In the genomic region with DNA sequence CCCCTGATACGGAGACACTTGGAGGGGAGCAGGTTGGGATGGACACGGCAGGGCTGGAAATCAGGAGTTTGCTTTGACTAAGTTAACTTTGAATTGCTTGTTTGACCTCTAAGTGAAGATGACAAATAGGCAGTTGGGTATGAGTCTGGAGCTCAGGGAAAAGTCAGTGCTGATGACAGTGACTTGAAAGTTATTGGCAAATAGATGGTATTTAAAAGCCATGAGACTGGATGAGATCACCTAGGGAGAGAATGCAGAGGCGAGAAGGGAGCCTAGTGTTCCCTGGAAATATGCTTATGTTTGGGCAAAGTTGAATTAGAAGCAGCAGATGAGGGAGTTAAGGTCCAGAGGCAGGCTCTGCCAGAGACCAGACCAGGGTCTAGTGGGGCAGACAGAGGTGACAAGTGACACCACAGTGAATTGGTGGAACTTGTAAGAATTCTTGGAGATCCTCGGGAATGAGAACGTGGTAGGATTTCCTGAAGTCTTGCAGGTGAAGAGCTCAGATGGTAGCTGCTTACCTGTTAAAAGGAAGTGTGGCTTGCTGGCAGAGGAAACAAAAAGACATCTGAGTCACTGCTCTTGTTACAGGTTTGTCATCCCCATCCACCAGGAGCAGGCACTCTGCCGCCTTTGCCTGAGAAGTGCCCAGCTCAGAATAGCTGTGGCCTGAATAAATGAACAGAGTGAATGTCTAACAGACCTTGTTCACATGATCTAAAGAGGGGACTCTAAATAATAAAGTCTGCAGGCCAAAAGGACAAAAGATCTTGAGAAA, we compare ENCODE assay signal across 8 cellular contexts. TPM values are rescaled to one million over a fixed set of nuclear protein-coding genes. Genes with fewer than 3 reads are reported as not detected.
DNase-seq lines count a peak whose midpoint lies in the region; ATAC-seq, FAIRE-seq and TF ChIP-seq lines count a peak whose summit lies in the region.
"Had no signal": no experiment of that assay in that cellular context is flagged by ENCODE, and none has a peak within 500 bp of the region (broad histone marks: within the 10 kb centered on the region; RNA-seq: fewer than 3 reads in every experiment).

No MANE protein-coding gene starts in this region.

- H3K36me3 ChIP-seq in GM23248 (ENCODE audit: low read depth) (no peaks in the 10 kb centered on the region), GM12878 (ENCODE audit: control insufficient read depth in 2 of 2, insufficient read depth in 2 of 2, low read length in 1 of 2) (no peaks in the 10 kb centered on the region), transverse colon (no peaks in the 10 kb centered on the region)

- SMC1A ChIA-PET in GM12878 (lab: Charles Lee; ENCODE audit: uncharacterized antibody, unreplicated experiment): interaction anchor here (0.6 to 7.6 kb wide), 8 partner anchors 8 to 333 kb away, joined by 3 to 112 read pairs (median 3); partner anchors contain the start of gene ZSCAN20

- intact Hi-C loops in GM12878 (cut with micrococcal nuclease; ENCODE audit: unreplicated experiment) (loop anchor here (2.0 to 5.0 kb wide), 2 partner anchors 113 to 348 kb away; no protein-coding TSS in a partner anchor), transverse colon (cut with DNase I; ENCODE audit: low total_unique reads) (loop anchor here (10.0 kb wide), 1 partner anchor 165 kb away; no protein-coding TSS in a partner anchor)

- H3F3A ChIP-seq in GM23248 (ENCODE audit: insufficient read depth): peaks cover 11% of the 10 kb centered on the region

- H2AFZ ChIP-seq in GM23248: no peak overlapping the region
- no peak overlapping the region for H2AFZ ChIP-seq in GM12878 (ENCODE audit: control insufficient read depth, low read depth, low read length)

- H3K9me3 ChIP-seq in GM23248 (ENCODE audit: low read depth): no peaks in the 10 kb centered on the region
- H3K9me3 ChIP-seq in GM12878 (replicated peaks; ENCODE audit: control insufficient read depth, insufficient read depth, low read length): no peaks in the 10 kb centered on the region
- H3K9me3 ChIP-seq in transverse colon: no peaks in the 10 kb centered on the region

- H3K4me2 ChIP-seq in GM23248 (ENCODE audit: unreplicated experiment) (peak overlapping the region; percentile 2), GM12878 (ENCODE audit: control insufficient read depth, insufficient read depth) (peak overlapping the region; percentile 65)

- WGBS in GM23248 (ENCODE audit: low coverage in 1 of 2, low lambda C conversion rate in 2 of 2, missing lambda C conversion rate in 2 of 2), 2 experiments: 51 to 52% methylated on average over 6 of the region's 6 CpGs
- 80% methylated on average over 6 of the region's 6 CpGs for WGBS in GM12878 (ENCODE audit: insufficient coverage, insufficient replicate concordance, low lambda C conversion rate, missing lambda C conversion rate)
- WGBS in transverse colon (ENCODE audit: low coverage in 1 of 2), 2 donors: 76 to 84% methylated on average over 5 to 6 of the region's 6 CpGs

- no peak overlapping the region for H3K4me3 ChIP-seq in GM23248
- 0 out of 2 replicates have a peak overlapping the region, but pooled peaks have one; percentile 44 for H3K4me3 ChIP-seq in GM12878
- H3K4me3 ChIP-seq in transverse colon: no peak overlapping the region

- H3K27ac ChIP-seq in GM23248: peak overlapping the region; percentile 73
- peak overlapping the region; percentile 73 for H3K27ac ChIP-seq in GM12878 (ENCODE audit: control insufficient read depth, insufficient read depth)
- H3K27ac ChIP-seq in transverse colon: peak overlapping the region; percentile 54 to 79 (median 60)

- no peak for TF ChIP-seq EP300 in GM12878 (IDR thresholded peaks at IDR 0.05; ENCODE audit: borderline replicate concordance in 1 of 2, control insufficient read depth in 1 of 2, low read depth in 2 of 2, low read length in 2 of 2)
- no peak for TF ChIP-seq EP300 in transverse colon (IDR thresholded peaks at IDR 0.05; ENCODE audit: low read depth)

- no peaks in the 10 kb centered on the region for H3K27me3 ChIP-seq in GM23248 (replicated peaks; ENCODE audit: insufficient read depth)
- H3K27me3 ChIP-seq in GM12878 (replicated peaks in 1 of 2; ENCODE audit: control insufficient read depth in 2 of 2, insufficient read depth in 2 of 2, low read length in 1 of 2): no peaks in the 10 kb centered on the region
- H3K27me3 ChIP-seq in transverse colon: no peaks in the 10 kb centered on the region

- POLR2A ChIA-PET in GM12878 (lab: Charles Lee): interaction anchor here (0.6 to 2.4 kb wide), 5 partner anchors 12 to 333 kb away, joined by 3 to 10 read pairs (median 3); partner anchors contain the start of gene ZSCAN20

- no peak for ATAC-seq in GM12878
- no peak for ATAC-seq in GM19467 (IDR thresholded peaks at IDR 0.05; ENCODE audit: unreplicated experiment)

- no peak for TF ChIP-seq RAD21 in GM12878 (IDR thresholded peaks at IDR 0.05; ENCODE audit: insufficient read depth, low read depth, low read length)

- BruUV-seq in GM12878 (replicated peaks; lab: Mats Ljungman, UMichigan): no TSS peak

- CTCF ChIA-PET in GM12878 (lab: Yijun Ruan, JAX): interaction anchor here (1.0 to 8.5 kb wide), 7 partner anchors 10 to 353 kb away, joined by 3 to 111 read pairs (median 3); partner anchors contain the start of gene ZSCAN20

- H3K9me2 ChIP-seq in GM23248 (ENCODE audit: insufficient read depth): no peaks in the 10 kb centered on the region

- no peak for TF ChIP-seq POLR2A in GM12878 (IDR thresholded peaks at IDR 0.05; ENCODE audit: low read depth, low read length)
- TF ChIP-seq POLR2A in transverse colon (IDR thresholded peaks at IDR 0.05): no peak

- RAD21 ChIA-PET in GM12878 (lab: Charles Lee; ENCODE audit: unreplicated experiment): interaction anchor here (0.9 to 3.1 kb wide), 8 partner anchors 8 to 333 kb away, joined by 3 to 27 read pairs (median 4); partner anchors contain the start of gene ZSCAN20

- no peak for FAIRE-seq in GM12878 (lab: Jason Lieb, UNC)

- DNase-seq in GM23248 (peak; percentile 92), GM12878 (ENCODE audit: low read depth, low spot score) (no peak), iris pigment epithelial cell (ENCODE audit: low read depth) (peak; percentile 43), transverse colon (no peak), T-helper 9 cell (no peak), NCI-H774 (lab: John Stamatoyannopoulos, UW) (no peak)
- DNase-seq: NCI-H345 had no signal

- in situ Hi-C loops in GM23248 (cut with MboI): loop anchor here (25.0 kb wide), 1 partner anchor 173 kb away; no protein-coding TSS in a partner anchor
- in situ Hi-C loops in GM12878 (cut with MboI): no loop called here
- in situ Hi-C loops in transverse colon (cut with MboI; ENCODE audit: low pct_ligation_motif_present in 1 of 4, low pct_unique_long_range_greater_than_20kb in 1 of 4, low sequenced_read_pairs in 3 of 4): loop anchor here in 3 of 4 donors (10.0 to 25.0 kb wide), 3 partner anchors 98 to 173 kb away; no protein-coding TSS in a partner anchor

- H4K20me1 ChIP-seq in GM23248 (ENCODE audit: insufficient read depth) (no peaks in the 10 kb centered on the region), GM12878 (ENCODE audit: control insufficient read depth, insufficient read depth) (no peaks in the 10 kb centered on the region)

- no peak for TF ChIP-seq CTCF in GM12878 (IDR thresholded peaks at IDR 0.05 in 2 of 3, conservative IDR thresholded peaks at IDR 0.05 in 1 of 3; ENCODE audit: control insufficient read depth in 2 of 3, extremely low read depth in 1 of 3, insufficient read depth in 1 of 3, low read depth in 3 of 3, low read length in 3 of 3)
- no peak for TF ChIP-seq CTCF in transverse colon (IDR thresholded peaks at IDR 0.05)

- H3K79me2 ChIP-seq in GM23248 (ENCODE audit: insufficient read depth): no peaks in the 10 kb centered on the region
- H3K79me2 ChIP-seq in GM12878 (ENCODE audit: control insufficient read depth, insufficient read depth, low read length): no peaks in the 10 kb centered on the region; the same call in 1 of the 2 replicates

- H3K9ac ChIP-seq in GM23248: peak overlapping the region; percentile 38; the same call in 1 of the 2 replicates
- peak overlapping the region; percentile 62; the same call in 1 of the 2 replicates for H3K9ac ChIP-seq in GM12878 (ENCODE audit: control insufficient read depth, insufficient read depth, low read length)

- H3K4me1 ChIP-seq in GM23248 (ENCODE audit: insufficient read depth) (peaks cover 28% of the 10 kb centered on the region), GM12878 (ENCODE audit: control insufficient read depth, insufficient read depth, low read length) (peaks cover 60% of the 10 kb centered on the region), transverse colon (peaks cover 0 to 37% (median 7%) of the 10 kb centered on the region in 4 donors)

RNA-seq across cellular contexts. Expression of gene ZSCAN20, which starts 12.5 kb away (rescaled TPM):
- 4.6 and 9.5 TPM in 2 replicates for total RNA-seq in GM23248 (2014; rRNA removed; shearing (Covaris generic))
- 1.3 and 1.7 TPM in 2 replicates for polyA plus RNA-seq in GM23248 (2016; fragmentation: Nextera tagmentation; extraction: Ambion mirVana)
- total RNA-seq in GM12878 (2013; cell fraction: nucleolus; rRNA removed): 11.4 and 12.8 TPM in 2 replicates
- total RNA-seq in GM12878 (2014; rRNA removed): 4.1 and 4.7 TPM in 2 replicates
- total RNA-seq in GM12878 (2014; rRNA removed; fragmentation: Illumina TruSeq; extraction: Trizol): 4.2 and 5.1 TPM in 2 replicates
- total RNA-seq in GM12878 (2021): 4.4 and 4.7 TPM in 2 replicates
- polyA plus RNA-seq in GM12878 (2011; ENCODE audit: low read depth): 1.0 TPM
- 2.4 and 2.6 TPM in 2 replicates for polyA plus RNA-seq in GM12878 (2011; rRNA removed)
- polyA plus RNA-seq in GM12878 (2011; cell fraction: cytosol; rRNA removed): 1.6 and 2.0 TPM in 2 replicates
- 3.2 and 3.4 TPM in 2 replicates for polyA plus RNA-seq in GM12878 (2011; cell fraction: nucleus; rRNA removed)
- 1.0 and 1.5 TPM in 2 replicates for polyA plus RNA-seq in GM12878 (2012)
- 2.9 and 3.6 TPM in 2 replicates for polyA plus RNA-seq in GM12878 (2014; fragmentation: Illumina TruSeq; extraction: Trizol)
- under 1 TPM; 0.35 to 0.37 TPM for polyA plus RNA-seq in GM12878 (2014; fragmentation: Nextera tagmentation; extraction: Ambion mirVana)
- polyA plus RNA-seq in GM12878 (2014; rRNA removed): 2.0 and 2.3 TPM in 2 replicates
- 1 to 10 TPM; 2.2 to 2.3 TPM for polyA plus RNA-seq in GM12878 (2016; fragmentation: Nextera tagmentation; extraction: Ambion mirVana)
- polyA minus RNA-seq in GM12878 (2011; rRNA and poly(A)+ RNA removed): 3.9 and 5.4 TPM in 2 replicates
- 1.5 and 3.1 TPM in 2 replicates for polyA minus RNA-seq in GM12878 (2011; cell fraction: cytosol; rRNA and poly(A)+ RNA removed)
- 1.8 and 3.3 TPM in 2 replicates for polyA minus RNA-seq in GM12878 (2011; cell fraction: nucleus; rRNA and poly(A)+ RNA removed)
- total RNA-seq in transverse colon: 1 to 10 TPM; 3.7 to 5.7 (median 4.7) TPM

RNA-seq across cellular contexts. Expression of gene PHC2, which starts 29.1 kb away (rescaled TPM):
- total RNA-seq in GM23248 (2014; rRNA removed; shearing (Covaris generic)): 74.7 and 82.2 TPM in 2 replicates
- polyA plus RNA-seq in GM23248 (2016; fragmentation: Nextera tagmentation; extraction: Ambion mirVana) (15.1 and 15.4 TPM in 2 replicates), GM12878 (2011; rRNA removed) (8.9 and 13.5 TPM in 2 replicates), GM12878 (2014; fragmentation: Illumina TruSeq; extraction: Trizol) (17.2 and 31.7 TPM in 2 replicates), GM12878 (2014; fragmentation: Nextera tagmentation; extraction: Ambion mirVana) (1 to 10 TPM; 2.4 to 6.5 TPM), GM12878 (2014; rRNA removed) (28.2 and 29.0 TPM in 2 replicates), GM12878 (2016; fragmentation: Nextera tagmentation; extraction: Ambion mirVana) (1 to 10 TPM; 2.0 to 6.6 TPM)
- total RNA-seq in GM12878 (2013; cell fraction: nucleolus; rRNA removed): 8.7 and 10.8 TPM in 2 replicates
- total RNA-seq in GM12878 (2014; rRNA removed) (27.7 and 29.3 TPM in 2 replicates), GM12878 (2014; rRNA removed; fragmentation: Illumina TruSeq; extraction: Trizol) (16.4 and 19.3 TPM in 2 replicates), GM12878 (2021) (35.9 and 36.0 TPM in 2 replicates), transverse colon (10 to 100 TPM; 52.7 to 68.9 (median 59.8) TPM)
- polyA plus RNA-seq in GM12878 (2011; ENCODE audit: low read depth): 7.5 TPM
- polyA plus RNA-seq in GM12878 (2011; cell fraction: cytosol; rRNA removed): 20.2 and 22.7 TPM in 2 replicates
- 17.1 and 20.8 TPM in 2 replicates for polyA plus RNA-seq in GM12878 (2011; cell fraction: nucleus; rRNA removed)
- 13.6 and 14.9 TPM in 2 replicates for polyA plus RNA-seq in GM12878 (2012)
- polyA minus RNA-seq in GM12878 (2011; rRNA and poly(A)+ RNA removed): 7.5 and 18.4 TPM in 2 replicates
- 4.7 and 5.1 TPM in 2 replicates for polyA minus RNA-seq in GM12878 (2011; cell fraction: cytosol; rRNA and poly(A)+ RNA removed)
- polyA minus RNA-seq in GM12878 (2011; cell fraction: nucleus; rRNA and poly(A)+ RNA removed): 3.0 and 5.7 TPM in 2 replicates

Comparison
In these comparisons a context has a peak if more than half of its experiments do, and no peak if none do; other contexts are left out.
1. DNase-seq: peak in GM23248 (single experiment) and iris pigment epithelial cell (single experiment); none in GM12878 (single experiment), transverse colon (single experiment), T-helper 9 cell (single experiment) and NCI-H774 (single experiment).
2. Peak in every context shown above with its lines, with median percentiles within 50 percentile points of each other: H3K27ac ChIP-seq.